ENCODE assay signal across 15 cellular contexts in the genomic region with DNA sequence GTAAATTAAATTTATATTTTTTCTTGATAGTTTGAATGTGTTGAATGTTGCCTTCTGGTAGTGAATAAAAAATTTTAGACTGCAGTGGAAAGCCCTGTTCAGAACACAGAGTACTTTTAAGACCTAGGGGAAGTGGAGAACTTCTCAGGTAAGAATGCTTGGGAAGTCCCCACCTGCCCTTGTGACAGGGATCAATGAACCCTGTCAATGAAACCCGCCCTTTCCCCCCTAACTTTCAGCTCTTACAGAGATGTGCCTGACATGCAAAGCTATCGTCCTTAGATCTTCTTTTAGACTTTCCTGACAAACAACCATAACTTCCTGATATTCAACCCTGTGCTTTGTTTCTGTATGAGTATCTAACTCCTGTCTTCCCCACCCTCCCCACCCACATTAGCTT.
DNase-seq lines count a peak whose midpoint lies in the region; ATAC-seq lines count a peak whose summit lies in the region.
"Had no signal": no experiment of that assay in that cellular context is flagged by ENCODE, and none has a peak within 500 bp of the region (broad histone marks: within the 10 kb centered on the region; RNA-seq: fewer than 3 reads in every experiment).

No MANE protein-coding gene starts in this region.

- DNase-seq in NCI-H1048 (lab: John Stamatoyannopoulos, UW) (no peak), SW480 (ENCODE audit: low spot score) (no peak), NCI-H187 treated with DMSO at 0.1 percent for 48 hours (lab: John Stamatoyannopoulos, UW) (no peak)
- DNase-seq in activated CD4-positive, alpha-beta T cell treated with anti-CD3 and anti-CD28 coated beads for 1 hour, result no peak
- DNase-seq: activated CD4-positive, CD25-positive, alpha-beta regulatory T cell treated with anti-CD3 and anti-CD28 coated beads, Interleukin-2, amount 50 U/mL, for 72 hours; activated naive CD8-positive, alpha-beta T cell treated with anti-CD3 and anti-CD28 coated beads for 36 hours; dermis blood vessel endothelial cell; hippocampal formation; KBM-7; NCI-H510A; SIG-M5 had no signal

- ATAC-seq in GM18858 (IDR thresholded peaks at IDR 0.05; ENCODE audit: unreplicated experiment), result peak; percentile 96
- peak; percentile 98 for ATAC-seq in GM21515 (IDR thresholded peaks at IDR 0.05; ENCODE audit: unreplicated experiment)
- peak; percentile 93 for ATAC-seq in HG03064 (IDR thresholded peaks at IDR 0.05; ENCODE audit: low read depth, unreplicated experiment)
- ATAC-seq in esophagus mucosa, result peak; percentile 63
